9 cellular contexts compared by ENCODE assay signal in genomic region chr1:21333824-21334213, GRCh38. TPM values are rescaled to one million over a fixed set of nuclear protein-coding genes. Genes with fewer than 3 reads are reported as not detected.
DNase-seq lines count a peak whose midpoint lies in the region; ATAC-seq and TF ChIP-seq lines count a peak whose summit lies in the region.
"Had no signal": no experiment of that assay in that cellular context is flagged by ENCODE, and none has a peak within 500 bp of the region (broad histone marks: within the 10 kb centered on the region; RNA-seq: fewer than 3 reads in every experiment).

No MANE protein-coding gene starts in this region.

- H3K4me2 ChIP-seq in OCI-LY1 (ENCODE audit: low read length): peak overlapping the region; percentile 68

- TF ChIP-seq POLR2A in prostate gland (IDR thresholded peaks at IDR 0.05): no peak

- H3K27me3 Mint-ChIP-seq in CD14-positive monocyte (ENCODE audit: low read depth in 3 of 3): peaks cover 10 to 53% (median 50%) of the 10 kb centered on the region in 3 donors

- TF ChIP-seq CTCF in CD14-positive monocyte (IDR thresholded peaks at IDR 0.05) (no peak), OCI-LY1 (IDR thresholded peaks at IDR 0.05; ENCODE audit: low read length) (no peak), prostate gland (IDR thresholded peaks at IDR 0.05) (no peak)

- no peak for ATAC-seq in HG03280 (IDR thresholded peaks at IDR 0.05; ENCODE audit: unreplicated experiment)

- H3K4me1 ChIP-seq in OCI-LY1 (ENCODE audit: insufficient read depth, low read length, severe bottlenecking) (peaks cover 84% of the 10 kb centered on the region), prostate gland (replicated peaks) (peaks cover 67% of the 10 kb centered on the region)

- H3K9me3 ChIP-seq in OCI-LY1 (ENCODE audit: low read length): no peaks in the 10 kb centered on the region
- H3K9me3 ChIP-seq in prostate gland: no peaks in the 10 kb centered on the region

- intact Hi-C loops in CD14-positive monocyte (cut with micrococcal nuclease): loop anchor here (1.0 to 2.0 kb wide), 2 partner anchors 9 to 39 kb away; no protein-coding TSS in a partner anchor
- intact Hi-C loops in prostate gland (cut with DNase I): no loop called here

- H3K9me2 ChIP-seq in OCI-LY1 (ENCODE audit: low read depth, low read length): no peaks in the 10 kb centered on the region

- peaks cover 35% of the 10 kb centered on the region in 2 donors for H3K36me3 Mint-ChIP-seq in CD14-positive monocyte

- no peaks in the 10 kb centered on the region for H4K20me1 ChIP-seq in OCI-LY1 (ENCODE audit: insufficient read depth, low read length)

- H3K4me3 ChIP-seq in OCI-LY1 (ENCODE audit: low read depth, low read length, poor library complexity, severe bottlenecking): peak overlapping the region; percentile 54
- no peak overlapping the region for H3K4me3 ChIP-seq in prostate gland

- H3K79me2 ChIP-seq in OCI-LY1 (ENCODE audit: insufficient read depth, low read length): no peaks in the 10 kb centered on the region

- DNase-seq in CD14-positive monocyte (ENCODE audit: low spot score) (no peak), prostate gland (ENCODE audit: low spot score) (no peak), NCI-H526 (lab: John Stamatoyannopoulos, UW) (no peak), CD1c-positive myeloid dendritic cell (ENCODE audit: extremely low spot score) (no peak)
- no peak for DNase-seq in activated CD4-positive, CD25-positive, alpha-beta regulatory T cell (lab: John Stamatoyannopoulos, UW)
- DNase-seq: H7 had no signal

- peak overlapping the region; percentile 68 to 84 for H3K4me3 Mint-ChIP-seq in CD14-positive monocyte

- no peaks in the 10 kb centered on the region for H3K27me3 ChIP-seq in OCI-LY1 (ENCODE audit: insufficient read depth, low read length)
- H3K27me3 ChIP-seq in prostate gland (replicated peaks; ENCODE audit: insufficient read depth): no peaks in the 10 kb centered on the region

- WGBS in prostate gland: 93% methylated on average over 5 of the region's 5 CpGs

- peaks cover 0 to 3% (median 0%) of the 10 kb centered on the region in 7 donors for H3K9me3 Mint-ChIP-seq in CD14-positive monocyte

- H2AFZ ChIP-seq in OCI-LY1 (ENCODE audit: low read length): no peak overlapping the region

- no peak overlapping the region for H3K9ac ChIP-seq in OCI-LY1 (ENCODE audit: low read length)

- no peaks in the 10 kb centered on the region for H3K36me3 ChIP-seq in OCI-LY1 (ENCODE audit: insufficient read depth, low read length)
- no peaks in the 10 kb centered on the region for H3K36me3 ChIP-seq in prostate gland

- peak overlapping the region; percentile 96 to 100 (median 99) for H3K27ac Mint-ChIP-seq in CD14-positive monocyte

- H3K27ac ChIP-seq in OCI-LY1 (ENCODE audit: low read depth, low read length, poor library complexity, severe bottlenecking): peak overlapping the region; percentile 89
- peak overlapping the region; percentile 77 for H3K27ac ChIP-seq in cingulate gyrus (ENCODE audit: low read depth, low read length)
- H3K27ac ChIP-seq in prostate gland: peak overlapping the region; percentile 81 to 92

- H3F3A ChIP-seq in OCI-LY1 (ENCODE audit: insufficient read depth, low read length): no peaks in the 10 kb centered on the region

- H3K4me1 Mint-ChIP-seq in CD14-positive monocyte: peaks cover 82% of the 10 kb centered on the region

RNA-seq across cellular contexts. Expression of gene ECE1, which starts 43.6 kb away (rescaled TPM):
- polyA plus RNA-seq in CD14-positive monocyte: 10 to 100 TPM; 10.6 to 23.3 TPM
- 100 to 1,000 TPM; 113 to 146 TPM for total RNA-seq in prostate gland
